ENCODE assay signal across 12 cellular contexts in genomic region chr9:35847786-35848185, GRCh38. TPM values are rescaled to one million over a fixed set of nuclear protein-coding genes. Genes with fewer than 3 reads are reported as not detected.
DNase-seq lines count a peak whose midpoint lies in the region; ATAC-seq, FAIRE-seq and TF ChIP-seq lines count a peak whose summit lies in the region.
"Had no signal": no experiment of that assay in that cellular context is flagged by ENCODE, and none has a peak within 500 bp of the region (broad histone marks: within the 10 kb centered on the region; RNA-seq: fewer than 3 reads in every experiment).

No MANE protein-coding gene starts in this region.

- WGBS in HepG2 (ENCODE audit: low lambda C conversion rate), result 61% methylated on average over 1 of the region's 1 CpG
- 83% methylated on average over 1 of the region's 1 CpG for WGBS in right lobe of liver (ENCODE audit: insufficient coverage, low coverage, low lambda C conversion rate, missing lambda C conversion rate)

- H3K4me2 ChIP-seq in HepG2 (ENCODE audit: low read depth, low read length), result no peak overlapping the region

- TF ChIP-seq EP300 in HepG2 (IDR thresholded peaks at IDR 0.05; ENCODE audit: low read depth in 2 of 2, low read length in 2 of 2) (no peak), HepG2 (CRISPR knock-in tag; IDR thresholded peaks at IDR 0.05; ENCODE audit: borderline replicate concordance) (no peak)

- peaks cover 51% of the 10 kb centered on the region for H3K36me3 Mint-ChIP-seq in brain

- TF ChIP-seq POLR2A in HepG2 (IDR thresholded peaks at IDR 0.05; ENCODE audit: insufficient read depth in 1 of 2, low read depth in 2 of 2, low read length in 2 of 2) (no peak), right lobe of liver (IDR thresholded peaks at IDR 0.05) (no peak)

- CTCF ChIA-PET in HepG2 (lab: Yijun Ruan, JAX; ENCODE audit: low intra/inter-chr PET ratio, low total read pairs), result no interaction called here
- CTCF ChIA-PET in HEK293T (lab: Yijun Ruan, JAX), result no interaction called here

- no peak for FAIRE-seq in HepG2 (lab: Jason Lieb, UNC)
- FAIRE-seq: islet of Langerhans had no signal

- no peaks in the 10 kb centered on the region for H3K79me2 ChIP-seq in HepG2 (ENCODE audit: insufficient read depth, low read length)

- TF ChIP-seq RAD21 in HepG2 (CRISPR knock-in tag; IDR thresholded peaks at IDR 0.05), result no peak

- DNase-seq in HepG2 (ENCODE audit: low spot score), result no peak
- DNase-seq in right lobe of liver, result no peak
- DNase-seq in omental fat pad (ENCODE audit: low spot score), result no peak
- DNase-seq in SK-N-DZ (ENCODE audit: low spot score), result no peak
- no peak for DNase-seq in HEK293T (ENCODE audit: extremely low spot score)
- no peak for DNase-seq in NCI-H510A treated with DMSO at 0.1 percent for 48 hours (lab: John Stamatoyannopoulos, UW)
- DNase-seq: activated CD4-positive, alpha-beta T cell treated with anti-CD3 and anti-CD28 coated beads, Interleukin-2, amount 50 U/mL, for 4 hours; colonic mucosa had no signal

- no peak overlapping the region for H3K4me3 ChIP-seq in HepG2 (replicated peaks in 1 of 3; ENCODE audit: insufficient read depth in 1 of 3, low read depth in 2 of 3, low read length in 3 of 3)
- no peak overlapping the region for H3K4me3 ChIP-seq in right lobe of liver
- H3K4me3 ChIP-seq: colonic mucosa had no signal

- H3K4me1 Mint-ChIP-seq in brain, result peaks cover 35% of the 10 kb centered on the region

- in situ Hi-C loops in HepG2 (cut with HindIII; ENCODE audit: extremely low pct_ligation_motif_present, low pct_unique_long_range_greater_than_20kb), result no loop called here

- H3K27ac ChIP-seq in HepG2 (ENCODE audit: extremely low read length, insufficient read depth, low read length), result no peak overlapping the region
- no peak overlapping the region for H3K27ac ChIP-seq in right lobe of liver
- H3K27ac ChIP-seq: colonic mucosa had no signal

- no peak overlapping the region for H2AFZ ChIP-seq in HepG2 (ENCODE audit: low read length)

- H3K9me3 ChIP-seq in HepG2 (ENCODE audit: low read length), result no peaks in the 10 kb centered on the region
- H3K9me3 ChIP-seq in right lobe of liver, result no peaks in the 10 kb centered on the region
- H3K9me3 ChIP-seq: colonic mucosa had no signal

- no peak overlapping the region for H3K4me3 Mint-ChIP-seq in brain
- H3K4me3 Mint-ChIP-seq: CD4-positive, CD25-positive, alpha-beta regulatory T cell had no signal

- H4K20me1 ChIP-seq in HepG2 (ENCODE audit: insufficient read depth, low read length), result no peaks in the 10 kb centered on the region

- H3K36me3 ChIP-seq in HepG2 (replicated peaks in 1 of 2; ENCODE audit: control insufficient read depth in 1 of 2, insufficient read depth in 2 of 2, low read length in 2 of 2) (no peaks in the 10 kb centered on the region), right lobe of liver (peaks cover 0 to 3% (median 0%) of the 10 kb centered on the region in 4 donors)
- H3K36me3 ChIP-seq: colonic mucosa had no signal

- ATAC-seq in HepG2 (no peak), right lobe of liver (no peak), HG03039 (IDR thresholded peaks at IDR 0.05; ENCODE audit: unreplicated experiment) (peak; percentile 24), omental fat pad (ENCODE audit: low FRiP score) (no peak)

- intact Hi-C loops in HepG2 (cut with micrococcal nuclease; ENCODE audit: unreplicated experiment), result no loop called here
- intact Hi-C loops in right lobe of liver (cut with DNase I), result no loop called here

- no peak overlapping the region for H3K9ac ChIP-seq in HepG2 (ENCODE audit: insufficient read depth, low read depth, low read length)

- H3K27me3 Mint-ChIP-seq in brain, result peaks cover 2% of the 10 kb centered on the region
- H3K27me3 Mint-ChIP-seq: CD4-positive, CD25-positive, alpha-beta regulatory T cell had no signal

- no peaks in the 10 kb centered on the region for H3K9me3 Mint-ChIP-seq in brain
- H3K9me3 Mint-ChIP-seq: CD4-positive, CD25-positive, alpha-beta regulatory T cell had no signal

- no peaks in the 10 kb centered on the region for H3K27me3 ChIP-seq in HepG2 (ENCODE audit: control insufficient read depth in 1 of 2, insufficient read depth in 2 of 2, low read length in 2 of 2)
- no peaks in the 10 kb centered on the region for H3K27me3 ChIP-seq in right lobe of liver
- H3K27me3 ChIP-seq: colonic mucosa had no signal

- H3K27ac Mint-ChIP-seq in brain, result peak overlapping the region in 4 of 5 experiments; percentile 5 to 76 (median 38)

- POLR2A ChIA-PET in HepG2 (lab: Yijun Ruan, JAX) (no interaction called here), HEK293T (lab: Yijun Ruan, JAX) (no interaction called here)

- H3K4me1 ChIP-seq in HepG2 (ENCODE audit: insufficient read depth, low read length), result no peaks in the 10 kb centered on the region
- no peaks in the 10 kb centered on the region for H3K4me1 ChIP-seq in right lobe of liver

- no TSS peak for BruUV-seq in HepG2 (replicated peaks; lab: Mats Ljungman, UMichigan)

- no peak for TF ChIP-seq CTCF in HepG2 (CRISPR knock-in tag; IDR thresholded peaks at IDR 0.05)
- TF ChIP-seq CTCF in right lobe of liver (IDR thresholded peaks at IDR 0.05), result no peak
- no peak for TF ChIP-seq CTCF in brain (conservative IDR thresholded peaks at IDR 0.05)
- TF ChIP-seq CTCF in omental fat pad (IDR thresholded peaks at IDR 0.05), result no peak

RNA-seq across cellular contexts. Expression of gene TMEM8B, which starts 18.8 kb away (rescaled TPM):
- 1.5 and 2.1 TPM in 2 replicates for total RNA-seq in HepG2 (2016; rRNA removed; fragmentation: Illumina TruSeq; extraction: Trizol)
- 1.6 TPM in 2 replicates for total RNA-seq in HepG2 (2016; cell fraction: cytosol; rRNA removed; fragmentation: Illumina TruSeq; extraction: Trizol; ENCODE audit: low read depth)
- total RNA-seq in HepG2 (2016; cell fraction: insoluble cytoplasmic fraction; rRNA removed; fragmentation: Illumina TruSeq; extraction: Trizol), result 0.91 and 1.5 TPM in 2 replicates
- 2.0 and 2.1 TPM in 2 replicates for total RNA-seq in HepG2 (2016; cell fraction: membrane; rRNA removed; fragmentation: Illumina TruSeq; extraction: Trizol)
- total RNA-seq in HepG2 (2016; cell fraction: nucleus; rRNA removed; fragmentation: Illumina TruSeq; extraction: Trizol), result 2.3 and 3.3 TPM in 2 replicates
- 2.7 and 3.9 TPM in 2 replicates for polyA plus RNA-seq in HepG2 (2011; rRNA removed)
- 2.2 and 3.1 TPM in 2 replicates for polyA plus RNA-seq in HepG2 (2011; cell fraction: cytosol; rRNA removed)
- 9.3 and 11.8 TPM in 2 replicates for polyA plus RNA-seq in HepG2 (2011; cell fraction: nucleus; rRNA removed)
- polyA plus RNA-seq in HepG2 (2012), result 5.9 and 6.5 TPM in 2 replicates
- polyA plus RNA-seq in HepG2 (2016; cell fraction: cytosol; fragmentation: Illumina TruSeq; extraction: Trizol; ENCODE audit: low read depth), result 2.5 and 2.9 TPM in 2 replicates
- 2.5 and 3.9 TPM in 2 replicates for polyA plus RNA-seq in HepG2 (2016; cell fraction: insoluble cytoplasmic fraction; fragmentation: Illumina TruSeq; extraction: Trizol; ENCODE audit: low read depth)
- polyA plus RNA-seq in HepG2 (2016; cell fraction: membrane; fragmentation: Illumina TruSeq; extraction: Trizol; ENCODE audit: low read depth), result 4.6 and 5.4 TPM in 2 replicates
- 4.5 and 5.5 TPM in 2 replicates for polyA plus RNA-seq in HepG2 (2016; cell fraction: nucleus; fragmentation: Illumina TruSeq; extraction: Trizol; ENCODE audit: insufficient read depth, low read depth)
- polyA minus RNA-seq in HepG2 (2011; rRNA and poly(A)+ RNA removed; ENCODE audit: low replicate concordance), result 2.5 and 7.0 TPM in 2 replicates
- polyA minus RNA-seq in HepG2 (2011; cell fraction: cytosol; rRNA and poly(A)+ RNA removed), result 1.8 and 2.8 TPM in 2 replicates
- polyA minus RNA-seq in HepG2 (2011; cell fraction: nucleus; rRNA and poly(A)+ RNA removed), result 5.0 and 5.8 TPM in 2 replicates
- total RNA-seq in right lobe of liver, result 1 to 10 TPM; 1.7 to 4.7 (median 3.5) TPM
- polyA plus RNA-seq in brain (ENCODE audit: insufficient read depth, low read depth, low replicate concordance), result 47.7 TPM
- 10 to 100 TPM in 1 of 4 donors, 1 to 10 TPM in 3; 2.7 to 13.2 (median 4.6) TPM for total RNA-seq in omental fat pad
- 6.5 and 6.6 TPM in 2 replicates for polyA plus RNA-seq in SK-N-DZ (2014; cell fraction: cytosol; rRNA removed)
- polyA plus RNA-seq in SK-N-DZ (2014; cell fraction: nucleus; rRNA removed), result 5.8 and 13.1 TPM in 2 replicates

RNA-seq across cellular contexts. Expression of gene FAM221B, which starts 19.3 kb away (rescaled TPM):
- total RNA-seq in HepG2 (2016; rRNA removed; fragmentation: Illumina TruSeq; extraction: Trizol), result not detected in 2 replicates
- total RNA-seq in HepG2 (2016; cell fraction: cytosol; rRNA removed; fragmentation: Illumina TruSeq; extraction: Trizol; ENCODE audit: low read depth), result not detected in 2 replicates
- total RNA-seq in HepG2 (2016; cell fraction: insoluble cytoplasmic fraction; rRNA removed; fragmentation: Illumina TruSeq; extraction: Trizol), result not detected in 2 replicates
- not detected in 2 replicates for total RNA-seq in HepG2 (2016; cell fraction: membrane; rRNA removed; fragmentation: Illumina TruSeq; extraction: Trizol)
- total RNA-seq in HepG2 (2016; cell fraction: nucleus; rRNA removed; fragmentation: Illumina TruSeq; extraction: Trizol), result not detected in 2 replicates
- polyA plus RNA-seq in HepG2 (2011; rRNA removed), result not detected in 2 replicates
- polyA plus RNA-seq in HepG2 (2011; cell fraction: cytosol; rRNA removed), result not detected in 2 replicates
- not detected in 2 replicates for polyA plus RNA-seq in HepG2 (2011; cell fraction: nucleus; rRNA removed)
- polyA plus RNA-seq in HepG2 (2012), result 0.11 and 0.15 TPM in 2 replicates
- polyA plus RNA-seq in HepG2 (2016; cell fraction: cytosol; fragmentation: Illumina TruSeq; extraction: Trizol; ENCODE audit: low read depth), result not detected in 2 replicates
- polyA plus RNA-seq in HepG2 (2016; cell fraction: insoluble cytoplasmic fraction; fragmentation: Illumina TruSeq; extraction: Trizol; ENCODE audit: low read depth), result not detected in 2 replicates
- polyA plus RNA-seq in HepG2 (2016; cell fraction: membrane; fragmentation: Illumina TruSeq; extraction: Trizol; ENCODE audit: low read depth), result not detected in 2 replicates
- polyA plus RNA-seq in HepG2 (2016; cell fraction: nucleus; fragmentation: Illumina TruSeq; extraction: Trizol; ENCODE audit: insufficient read depth, low read depth), result not detected in 2 replicates
- not detected in 2 replicates for polyA minus RNA-seq in HepG2 (2011; rRNA and poly(A)+ RNA removed; ENCODE audit: low replicate concordance)
- not detected in 2 replicates for polyA minus RNA-seq in HepG2 (2011; cell fraction: cytosol; rRNA and poly(A)+ RNA removed)
- polyA minus RNA-seq in HepG2 (2011; cell fraction: nucleus; rRNA and poly(A)+ RNA removed), result not detected in 2 replicates
- total RNA-seq in right lobe of liver, result not detected
- not detected for polyA plus RNA-seq in brain (ENCODE audit: insufficient read depth, low read depth, low replicate concordance)
- not detected for total RNA-seq in omental fat pad
- polyA plus RNA-seq in SK-N-DZ (2014; cell fraction: cytosol; rRNA removed), result not detected in 2 replicates
- polyA plus RNA-seq in SK-N-DZ (2014; cell fraction: nucleus; rRNA removed), result not detected in 2 replicates
- total RNA-seq: CD4-positive, CD25-positive, alpha-beta regulatory T cell had no signal

RNA-seq across cellular contexts. Expression of gene OR13J1, which starts 22.4 kb away (rescaled TPM):
- total RNA-seq in HepG2 (2016; rRNA removed; fragmentation: Illumina TruSeq; extraction: Trizol), result not detected in 2 replicates
- total RNA-seq in HepG2 (2016; cell fraction: cytosol; rRNA removed; fragmentation: Illumina TruSeq; extraction: Trizol; ENCODE audit: low read depth), result not detected in 2 replicates
- not detected in 2 replicates for total RNA-seq in HepG2 (2016; cell fraction: insoluble cytoplasmic fraction; rRNA removed; fragmentation: Illumina TruSeq; extraction: Trizol)
- total RNA-seq in HepG2 (2016; cell fraction: membrane; rRNA removed; fragmentation: Illumina TruSeq; extraction: Trizol), result not detected in 2 replicates
- not detected in 2 replicates for total RNA-seq in HepG2 (2016; cell fraction: nucleus; rRNA removed; fragmentation: Illumina TruSeq; extraction: Trizol)
- polyA plus RNA-seq in HepG2 (2011; rRNA removed), result not detected in 2 replicates
- polyA plus RNA-seq in HepG2 (2011; cell fraction: cytosol; rRNA removed), result not detected in 2 replicates
- not detected in 2 replicates for polyA plus RNA-seq in HepG2 (2011; cell fraction: nucleus; rRNA removed)
- polyA plus RNA-seq in HepG2 (2012), result not detected in 2 replicates
- not detected in 2 replicates for polyA plus RNA-seq in HepG2 (2016; cell fraction: cytosol; fragmentation: Illumina TruSeq; extraction: Trizol; ENCODE audit: low read depth)
- not detected in 2 replicates for polyA plus RNA-seq in HepG2 (2016; cell fraction: insoluble cytoplasmic fraction; fragmentation: Illumina TruSeq; extraction: Trizol; ENCODE audit: low read depth)
- not detected in 2 replicates for polyA plus RNA-seq in HepG2 (2016; cell fraction: membrane; fragmentation: Illumina TruSeq; extraction: Trizol; ENCODE audit: low read depth)
- polyA plus RNA-seq in HepG2 (2016; cell fraction: nucleus; fragmentation: Illumina TruSeq; extraction: Trizol; ENCODE audit: insufficient read depth, low read depth), result not detected in 2 replicates
- not detected in 2 replicates for polyA minus RNA-seq in HepG2 (2011; rRNA and poly(A)+ RNA removed; ENCODE audit: low replicate concordance)
- polyA minus RNA-seq in HepG2 (2011; cell fraction: cytosol; rRNA and poly(A)+ RNA removed), result not detected in 2 replicates
- polyA minus RNA-seq in HepG2 (2011; cell fraction: nucleus; rRNA and poly(A)+ RNA removed), result not detected in 2 replicates
- not detected for total RNA-seq in right lobe of liver
- not detected for polyA plus RNA-seq in brain (ENCODE audit: insufficient read depth, low read depth, low replicate concordance)
- not detected for total RNA-seq in omental fat pad
- polyA plus RNA-seq in SK-N-DZ (2014; cell fraction: cytosol; rRNA removed), result not detected in 2 replicates
- polyA plus RNA-seq in SK-N-DZ (2014; cell fraction: nucleus; rRNA removed), result not detected in 2 replicates
- total RNA-seq: CD4-positive, CD25-positive, alpha-beta regulatory T cell; colonic mucosa had no signal
- polyA plus RNA-seq: CD4-positive, CD25-positive, alpha-beta regulatory T cell had no signal

RNA-seq across cellular contexts. Expression of gene HINT2, which starts 32.9 kb away (rescaled TPM):
- 51.4 and 56.2 TPM in 2 replicates for total RNA-seq in HepG2 (2016; rRNA removed; fragmentation: Illumina TruSeq; extraction: Trizol)
- 34.3 and 49.7 TPM in 2 replicates for total RNA-seq in HepG2 (2016; cell fraction: cytosol; rRNA removed; fragmentation: Illumina TruSeq; extraction: Trizol; ENCODE audit: low read depth)
- total RNA-seq in HepG2 (2016; cell fraction: insoluble cytoplasmic fraction; rRNA removed; fragmentation: Illumina TruSeq; extraction: Trizol), result 51.7 and 55.6 TPM in 2 replicates
- 40.2 and 44.8 TPM in 2 replicates for total RNA-seq in HepG2 (2016; cell fraction: membrane; rRNA removed; fragmentation: Illumina TruSeq; extraction: Trizol)
- 24.8 and 29.5 TPM in 2 replicates for total RNA-seq in HepG2 (2016; cell fraction: nucleus; rRNA removed; fragmentation: Illumina TruSeq; extraction: Trizol)
- 37.9 and 41.5 TPM in 2 replicates for polyA plus RNA-seq in HepG2 (2011; rRNA removed)
- 37.0 and 40.4 TPM in 2 replicates for polyA plus RNA-seq in HepG2 (2011; cell fraction: cytosol; rRNA removed)
- polyA plus RNA-seq in HepG2 (2011; cell fraction: nucleus; rRNA removed), result 33.1 and 38.4 TPM in 2 replicates
- 39.7 and 44.2 TPM in 2 replicates for polyA plus RNA-seq in HepG2 (2012)
- 37.5 and 48.1 TPM in 2 replicates for polyA plus RNA-seq in HepG2 (2016; cell fraction: cytosol; fragmentation: Illumina TruSeq; extraction: Trizol; ENCODE audit: low read depth)
- polyA plus RNA-seq in HepG2 (2016; cell fraction: insoluble cytoplasmic fraction; fragmentation: Illumina TruSeq; extraction: Trizol; ENCODE audit: low read depth), result 53.1 and 56.8 TPM in 2 replicates
- 35.4 and 38.9 TPM in 2 replicates for polyA plus RNA-seq in HepG2 (2016; cell fraction: membrane; fragmentation: Illumina TruSeq; extraction: Trizol; ENCODE audit: low read depth)
- polyA plus RNA-seq in HepG2 (2016; cell fraction: nucleus; fragmentation: Illumina TruSeq; extraction: Trizol; ENCODE audit: insufficient read depth, low read depth), result 39.8 and 44.2 TPM in 2 replicates
- 10.5 and 17.0 TPM in 2 replicates for polyA minus RNA-seq in HepG2 (2011; rRNA and poly(A)+ RNA removed; ENCODE audit: low replicate concordance)
- polyA minus RNA-seq in HepG2 (2011; cell fraction: cytosol; rRNA and poly(A)+ RNA removed), result 6.2 TPM in 2 replicates
- 9.4 and 13.8 TPM in 2 replicates for polyA minus RNA-seq in HepG2 (2011; cell fraction: nucleus; rRNA and poly(A)+ RNA removed)
- 10 to 100 TPM; 46.0 to 86.3 (median 67.1) TPM for total RNA-seq in right lobe of liver
- polyA plus RNA-seq in brain (ENCODE audit: insufficient read depth, low read depth, low replicate concordance), result 172 TPM
- total RNA-seq in omental fat pad, result 10 to 100 TPM; 19.8 to 49.7 (median 40.6) TPM
- polyA plus RNA-seq in SK-N-DZ (2014; cell fraction: cytosol; rRNA removed), result 57.2 and 92.8 TPM in 2 replicates
- polyA plus RNA-seq in SK-N-DZ (2014; cell fraction: nucleus; rRNA removed), result 76.5 and 100 TPM in 2 replicates

RNA-seq across cellular contexts. Expression of gene SPAG8, which starts 35.7 kb away (rescaled TPM):
- total RNA-seq in HepG2 (2016; rRNA removed; fragmentation: Illumina TruSeq; extraction: Trizol) (0.27 TPM in 1 of 2 replicates, not detected in the other), right lobe of liver (1 to 10 TPM in 1 of 6 experiments, under 1 TPM in 2, not detected in 3; 0.42 to 1.3 (median 0.80) TPM), omental fat pad (1 to 10 TPM in 2 of 4 donors, under 1 TPM in 1, not detected in 1; 0.65 to 2.8 (median 2.0) TPM)
- 0.18 TPM in 1 of 2 replicates, not detected in the other for total RNA-seq in HepG2 (2016; cell fraction: cytosol; rRNA removed; fragmentation: Illumina TruSeq; extraction: Trizol; ENCODE audit: low read depth)
- total RNA-seq in HepG2 (2016; cell fraction: insoluble cytoplasmic fraction; rRNA removed; fragmentation: Illumina TruSeq; extraction: Trizol), result 0.16 and 0.37 TPM in 2 replicates
- 0.10 and 0.22 TPM in 2 replicates for total RNA-seq in HepG2 (2016; cell fraction: membrane; rRNA removed; fragmentation: Illumina TruSeq; extraction: Trizol)
- total RNA-seq in HepG2 (2016; cell fraction: nucleus; rRNA removed; fragmentation: Illumina TruSeq; extraction: Trizol), result 1.1 and 1.2 TPM in 2 replicates
- polyA plus RNA-seq in HepG2 (2011; rRNA removed) (0.18 and 0.22 TPM in 2 replicates), brain (ENCODE audit: insufficient read depth, low read depth, low replicate concordance) (3.3 TPM)
- 0.20 TPM in 1 of 2 replicates, not detected in the other for polyA plus RNA-seq in HepG2 (2011; cell fraction: cytosol; rRNA removed)
- polyA plus RNA-seq in HepG2 (2011; cell fraction: nucleus; rRNA removed), result 1.5 and 2.4 TPM in 2 replicates
- 0.21 and 0.68 TPM in 2 replicates for polyA plus RNA-seq in HepG2 (2012)
- polyA plus RNA-seq in HepG2 (2016; cell fraction: cytosol; fragmentation: Illumina TruSeq; extraction: Trizol; ENCODE audit: low read depth), result not detected in 2 replicates
- polyA plus RNA-seq in HepG2 (2016; cell fraction: insoluble cytoplasmic fraction; fragmentation: Illumina TruSeq; extraction: Trizol; ENCODE audit: low read depth), result not detected in 2 replicates
- polyA plus RNA-seq in HepG2 (2016; cell fraction: membrane; fragmentation: Illumina TruSeq; extraction: Trizol; ENCODE audit: low read depth), result 0.10 TPM in 1 of 2 replicates, not detected in the other
- polyA plus RNA-seq in HepG2 (2016; cell fraction: nucleus; fragmentation: Illumina TruSeq; extraction: Trizol; ENCODE audit: insufficient read depth, low read depth), result 0.81 and 1.0 TPM in 2 replicates
- polyA minus RNA-seq in HepG2 (2011; rRNA and poly(A)+ RNA removed; ENCODE audit: low replicate concordance), result 0.32 and 0.37 TPM in 2 replicates
- not detected in 2 replicates for polyA minus RNA-seq in HepG2 (2011; cell fraction: cytosol; rRNA and poly(A)+ RNA removed)
- polyA minus RNA-seq in HepG2 (2011; cell fraction: nucleus; rRNA and poly(A)+ RNA removed), result 1.5 and 2.4 TPM in 2 replicates
- polyA plus RNA-seq in SK-N-DZ (2014; cell fraction: cytosol; rRNA removed), result 1.1 TPM in 1 of 2 replicates, not detected in the other
- polyA plus RNA-seq in SK-N-DZ (2014; cell fraction: nucleus; rRNA removed), result 2.2 and 4.1 TPM in 2 replicates
